Comparison of ENCODE assay signal across 8 cellular contexts in the genomic region with DNA sequence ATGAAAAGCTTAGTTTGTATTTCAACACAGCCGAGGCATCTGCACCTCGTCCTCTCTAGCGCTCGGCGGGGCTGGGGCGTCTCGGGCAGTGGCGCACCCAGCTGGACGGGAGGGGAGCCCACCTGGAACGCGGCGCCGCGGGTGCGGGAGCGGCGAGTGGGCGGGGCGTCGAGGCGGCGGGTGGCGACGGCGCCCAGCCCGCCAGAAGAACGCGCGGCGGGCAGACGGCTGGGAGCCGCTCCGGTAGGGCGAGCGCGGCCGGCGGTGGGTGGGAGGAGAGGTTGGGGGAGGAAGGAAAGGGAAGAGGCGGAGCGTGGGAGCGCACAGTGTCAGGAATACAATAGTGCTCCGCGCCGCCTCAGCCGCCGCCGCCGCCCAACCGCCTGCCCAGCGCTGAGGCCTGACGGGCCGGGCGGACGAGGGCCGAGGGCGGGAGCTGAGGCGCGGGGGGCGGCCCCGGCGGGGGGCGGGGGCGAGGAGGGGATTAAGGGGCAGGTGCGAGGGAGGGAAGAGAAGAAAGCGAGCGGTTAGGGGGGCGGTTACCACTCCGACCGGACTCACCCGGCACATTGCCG. TPM values are rescaled to one million over a fixed set of nuclear protein-coding genes. Genes with fewer than 3 reads are reported as not detected.
DNase-seq lines count a peak whose midpoint lies in the region; ATAC-seq and TF ChIP-seq lines count a peak whose summit lies in the region.

JADE3 (plus strand) TSS at position 324 of the 575 bp plus-strand sequence. CDS start 72,474 bp downstream, outside the sequence.

- H3K36me3 ChIP-seq in WERI-Rb-1 (no peaks in the 10 kb centered on the region), ectodermal cell (ENCODE audit: control insufficient read depth, insufficient read depth, low read length) (no peaks in the 10 kb centered on the region), right lobe of liver (no peaks in the 10 kb centered on the region)

- intact Hi-C loops in right lobe of liver (cut with DNase I) = no loop called here

- ATAC-seq in HG02642 (IDR thresholded peaks at IDR 0.05; ENCODE audit: poor library complexity, unreplicated experiment) (peak; percentile 45), right lobe of liver (peak; percentile 89 to 95 (median 90)), HG03025 (IDR thresholded peaks at IDR 0.05; ENCODE audit: low FRiP score, unreplicated experiment) (no peak)

- H3K4me1 ChIP-seq in ectodermal cell (ENCODE audit: control insufficient read depth, insufficient read depth, low read length) = no peaks in the 10 kb centered on the region
- peaks cover 0 to 4% (median 0%) of the 10 kb centered on the region in 4 donors for H3K4me1 ChIP-seq in right lobe of liver

- WGBS in ectodermal cell, 2 experiments = 0% methylated on average over 63 of the region's 71 CpGs
- 25% methylated on average over 4 of the region's 71 CpGs for WGBS in right lobe of liver (ENCODE audit: insufficient coverage, low coverage, low lambda C conversion rate, missing lambda C conversion rate)

- TF ChIP-seq CTCF in WERI-Rb-1 (IDR thresholded peaks at IDR 0.05; ENCODE audit: low read depth, low read length) = no peak
- no peak for TF ChIP-seq CTCF in right lobe of liver (IDR thresholded peaks at IDR 0.05)

- peak within 1 kb of the TSS; percentile 56; the same call in 1 of the 2 replicates for H3K27ac ChIP-seq in WERI-Rb-1
- peak within 1 kb of the TSS; percentile 67 for H3K27ac ChIP-seq in ectodermal cell (ENCODE audit: insufficient read depth, low read depth, low read length, poor library complexity, severe bottlenecking)
- H3K27ac ChIP-seq in right lobe of liver = peak within 1 kb of the TSS; percentile 47 to 70 (median 68)

- H3K27me3 ChIP-seq in WERI-Rb-1 (ENCODE audit: insufficient read depth, low read depth, severe bottlenecking) = peaks cover 14% of the 10 kb centered on the region
- no peaks in the 10 kb centered on the region for H3K27me3 ChIP-seq in ectodermal cell (ENCODE audit: control insufficient read depth, insufficient read depth, low read length, poor library complexity, severe bottlenecking)
- no peaks in the 10 kb centered on the region for H3K27me3 ChIP-seq in right lobe of liver

- H3K9me3 ChIP-seq in WERI-Rb-1 (ENCODE audit: severe bottlenecking) = no peaks in the 10 kb centered on the region
- no peaks in the 10 kb centered on the region for H3K9me3 ChIP-seq in ectodermal cell (ENCODE audit: control insufficient read depth, low read length)
- no peaks in the 10 kb centered on the region for H3K9me3 ChIP-seq in right lobe of liver

- peak within 1 kb of the TSS; percentile 40 for H3K4me3 ChIP-seq in WERI-Rb-1 (ENCODE audit: low read depth, low read length)
- peak within 1 kb of the TSS; percentile 70 for H3K4me3 ChIP-seq in ectodermal cell (ENCODE audit: insufficient read depth, low read depth, low read length)
- peak within 1 kb of the TSS; percentile 56 to 70 (median 64) for H3K4me3 ChIP-seq in right lobe of liver

- DNase-seq in DMS153 (lab: John Stamatoyannopoulos, UW) = peak; percentile 56
- DNase-seq in NCI-H2171 (lab: John Stamatoyannopoulos, UW) = peak; percentile 28
- DNase-seq in WERI-Rb-1 = peak; percentile 73
- DNase-seq in right lobe of liver = peak; percentile 84 to 87 (median 85)
- DNase-seq in stimulated activated CD8-positive, alpha-beta memory T cell treated with anti-CD3 and anti-CD28 coated beads, Interleukin-2, amount 100 ng/mL, for 48 hours (ENCODE audit: low read depth in 2 of 2) = peak; percentile 3 to 7

- TF ChIP-seq POLR2A in right lobe of liver (IDR thresholded peaks at IDR 0.05) = peak; percentile 35

RNA-seq across cellular contexts. Expression of gene JADE3, which starts in this region (rescaled TPM):
- 20.0 TPM for polyA plus RNA-seq in ectodermal cell (2013, experiment 1 of 4)
- 20.8 TPM for polyA plus RNA-seq in ectodermal cell (2013, experiment 2 of 4)
- polyA plus RNA-seq in ectodermal cell (2013, experiment 3 of 4) = 13.3 TPM
- polyA plus RNA-seq in ectodermal cell (2013, experiment 4 of 4) = 15.6 TPM
- 10 to 100 TPM in 2 of 6 experiments, 1 to 10 TPM in 4; 6.5 to 10.1 (median 9.1) TPM for total RNA-seq in right lobe of liver

Comparison
In these comparisons a context has a peak if more than half of its experiments do, and no peak if none do; other contexts are left out.
1. DNase-seq: peak in every context shown above with its lines; median percentile 85 in right lobe of liver; 73 in WERI-Rb-1; 56 in DMS153; 28 in NCI-H2171; 5 in stimulated activated CD8-positive, alpha-beta memory T cell treated with anti-CD3 and anti-CD28 coated beads, Interleukin-2, amount 100 ng/mL, for 48 hours.